ENCODE assay signal across 14 cellular contexts in the genomic region with DNA sequence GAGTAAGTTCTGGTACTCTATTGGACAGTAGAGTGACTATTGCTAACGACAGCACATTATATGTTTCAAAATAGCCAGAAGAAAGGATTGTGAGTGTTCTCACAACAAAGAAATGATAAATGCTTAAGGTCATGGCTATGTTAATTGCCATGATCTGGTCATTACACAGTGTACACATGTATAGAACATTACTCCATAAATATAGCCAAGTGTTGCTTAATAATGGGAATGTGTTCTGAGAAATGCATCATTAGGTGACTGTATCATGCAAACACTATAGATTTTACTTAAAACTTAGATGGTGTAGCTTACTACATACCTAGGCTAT. TPM values are rescaled to one million over a fixed set of nuclear protein-coding genes. Genes with fewer than 3 reads are reported as not detected.
A peak's percentile ranks its signal among the peaks of the same experiment; 100 is the strongest.
DNase-seq lines count a peak whose midpoint lies in the region; TF ChIP-seq lines count a peak whose summit lies in the region.
"Had no signal": no experiment of that assay in that cellular context is flagged by ENCODE, and none has a peak within 500 bp of the region (broad histone marks: within the 10 kb centered on the region; RNA-seq: fewer than 3 reads in every experiment).

No MANE protein-coding gene starts in this region.

- peak overlapping the region in 7 of 8 donors; percentile 24 to 84 (median 51) for H3K27ac Mint-ChIP-seq in CD8-positive, alpha-beta memory T cell
- H3K27ac Mint-ChIP-seq in IgD-negative memory B cell: peak overlapping the region in 2 of 3 donors; percentile 2 to 39
- peak overlapping the region; percentile 11 for H3K27ac Mint-ChIP-seq in nephron progenitor cell

- H3K27me3 Mint-ChIP-seq in CD8-positive, alpha-beta memory T cell: no peaks in the 10 kb centered on the region
- H3K27me3 Mint-ChIP-seq in IgD-negative memory B cell: no peaks in the 10 kb centered on the region
- no peaks in the 10 kb centered on the region for H3K27me3 Mint-ChIP-seq in nephron progenitor cell (ENCODE audit: low read depth, poor library complexity)

- H3K9ac ChIP-seq in endocrine pancreas (ENCODE audit: control insufficient read depth, insufficient read depth, low read length) (no peak overlapping the region), MM.1S (ENCODE audit: low read length) (no peak overlapping the region)
- H3K9ac ChIP-seq: SK-N-SH had no signal

- peak overlapping the region; percentile 3 to 67 (median 40) for H3K4me3 Mint-ChIP-seq in CD8-positive, alpha-beta memory T cell
- peak overlapping the region in 3 of 4 donors; percentile 0 to 48 (median 4) for H3K4me3 Mint-ChIP-seq in IgD-negative memory B cell
- H3K4me3 Mint-ChIP-seq in nephron progenitor cell: no peak overlapping the region
- H3K4me3 Mint-ChIP-seq: nephron had no signal

- no peaks in the 10 kb centered on the region for H3K27me3 ChIP-seq in CD8-positive, alpha-beta memory T cell (ENCODE audit: insufficient read depth, low read length, poor library complexity, severe bottlenecking)
- no peaks in the 10 kb centered on the region for H3K27me3 ChIP-seq in endocrine pancreas (ENCODE audit: control insufficient read depth, insufficient read depth, low read length)
- no peaks in the 10 kb centered on the region for H3K27me3 ChIP-seq in MM.1S (replicated peaks; ENCODE audit: insufficient read depth, low read length)
- H3K27me3 ChIP-seq: testis had no signal

- H2AFZ ChIP-seq in MM.1S (ENCODE audit: low read length): no peak overlapping the region

- DNase-seq in CD8-positive, alpha-beta memory T cell: no peak
- DNase-seq in nephron progenitor cell: no peak
- no peak for DNase-seq in MM.1S
- no peak for DNase-seq in NCI-H748 (lab: John Stamatoyannopoulos, UW; ENCODE audit: unreplicated experiment)
- DNase-seq in NCI-H226: no peak
- DNase-seq: effector CD4-positive, alpha-beta T cell; NCI-H2029; NCI-H748 treated with DMSO at 0.1 percent for 48 hours; retina; SK-N-SH; testis had no signal

- no peaks in the 10 kb centered on the region for H3F3A ChIP-seq in MM.1S (ENCODE audit: insufficient read depth, low read length)

- no peaks in the 10 kb centered on the region for H3K9me2 ChIP-seq in MM.1S (replicated peaks; ENCODE audit: insufficient read depth, low read length)
- H3K9me2 ChIP-seq: SK-N-SH had no signal

- H4K20me1 ChIP-seq in MM.1S (ENCODE audit: insufficient read depth, low read length): peaks cover 70% of the 10 kb centered on the region

- no peaks in the 10 kb centered on the region for H3K9me3 ChIP-seq in CD8-positive, alpha-beta memory T cell (ENCODE audit: low read length)
- H3K9me3 ChIP-seq in endocrine pancreas (ENCODE audit: control insufficient read depth, low read length) (no peaks in the 10 kb centered on the region), MM.1S (replicated peaks; ENCODE audit: insufficient read depth, low read length) (no peaks in the 10 kb centered on the region)
- H3K9me3 ChIP-seq: SK-N-SH, testis had no signal

- H3K27ac ChIP-seq in CD8-positive, alpha-beta memory T cell (ENCODE audit: low read depth, low read length): no peak overlapping the region
- H3K27ac ChIP-seq in MM.1S (ENCODE audit: low read length): no peak overlapping the region
- H3K27ac ChIP-seq: testis had no signal

- no peaks in the 10 kb centered on the region for H3K9me3 Mint-ChIP-seq in CD8-positive, alpha-beta memory T cell
- H3K9me3 Mint-ChIP-seq in IgD-negative memory B cell (no peaks in the 10 kb centered on the region), nephron progenitor cell (peaks cover 8% of the 10 kb centered on the region)
- H3K9me3 Mint-ChIP-seq: nephron had no signal

- H3K4me3 ChIP-seq in CD8-positive, alpha-beta memory T cell (ENCODE audit: low read length): no peak overlapping the region
- H3K4me3 ChIP-seq in endocrine pancreas (ENCODE audit: control insufficient read depth, insufficient read depth, low read length): peak overlapping the region; percentile 4
- H3K4me3 ChIP-seq in MM.1S (ENCODE audit: low read length): no peak overlapping the region
- H3K4me3 ChIP-seq: testis had no signal

- H3K36me3 Mint-ChIP-seq in CD8-positive, alpha-beta memory T cell: peaks cover 0 to 21% (median 5%) of the 10 kb centered on the region in 3 donors
- H3K36me3 Mint-ChIP-seq in IgD-negative memory B cell (peaks cover 1% of the 10 kb centered on the region), nephron progenitor cell (ENCODE audit: low read depth) (peaks cover 50% of the 10 kb centered on the region)

- H3K36me3 ChIP-seq in CD8-positive, alpha-beta memory T cell (ENCODE audit: insufficient read depth, low read length): no peaks in the 10 kb centered on the region
- no peaks in the 10 kb centered on the region for H3K36me3 ChIP-seq in endocrine pancreas (ENCODE audit: control insufficient read depth, insufficient read depth, low read length)
- no peaks in the 10 kb centered on the region for H3K36me3 ChIP-seq in MM.1S (replicated peaks; ENCODE audit: insufficient read depth, low read length)

- H3K79me2 ChIP-seq in MM.1S (ENCODE audit: low read length): peaks cover 100% of the 10 kb centered on the region

- CTCF ChIA-PET in CD8-positive, alpha-beta memory T cell (lab: Charles Lee): no interaction called here

- H3K4me1 Mint-ChIP-seq in CD8-positive, alpha-beta memory T cell: peaks cover 81 to 93% (median 93%) of the 10 kb centered on the region in 3 donors
- H3K4me1 Mint-ChIP-seq in IgD-negative memory B cell: peaks cover 55 to 74% (median 56%) of the 10 kb centered on the region in 3 donors
- H3K4me1 Mint-ChIP-seq in nephron progenitor cell: peaks cover 38% of the 10 kb centered on the region

- no peak for TF ChIP-seq CTCF in nephron progenitor cell (IDR thresholded peaks at IDR 0.05)
- no peak for TF ChIP-seq CTCF in MM.1S (IDR thresholded peaks at IDR 0.05; ENCODE audit: low read length)

- POLR2A ChIA-PET in CD8-positive, alpha-beta memory T cell (lab: Charles Lee): no interaction called here

- H3K4me1 ChIP-seq in CD8-positive, alpha-beta memory T cell (ENCODE audit: insufficient read depth, low read length): peaks cover 64% of the 10 kb centered on the region
- H3K4me1 ChIP-seq in endocrine pancreas (ENCODE audit: control insufficient read depth, insufficient read depth, low read length) (peaks cover 43% of the 10 kb centered on the region), MM.1S (ENCODE audit: low read length) (peaks cover 8% of the 10 kb centered on the region; the same call in 1 of the 2 replicates)

- H3K4me2 ChIP-seq in MM.1S (ENCODE audit: low read depth, low read length): no peak overlapping the region
- H3K4me2 ChIP-seq: SK-N-SH had no signal

RNA-seq across cellular contexts. Expression of gene EPC1, which starts 19.6 kb away (rescaled TPM):
- 10 to 100 TPM; 40.9 to 41.3 TPM for total RNA-seq in CD8-positive, alpha-beta memory T cell
- polyA plus RNA-seq in CD8-positive, alpha-beta memory T cell: 45.3 TPM
- polyA plus RNA-seq in IgD-negative memory B cell: 78.9 TPM
